Comparison of ENCODE assay signal across 1 cellular context in the genomic region with DNA sequence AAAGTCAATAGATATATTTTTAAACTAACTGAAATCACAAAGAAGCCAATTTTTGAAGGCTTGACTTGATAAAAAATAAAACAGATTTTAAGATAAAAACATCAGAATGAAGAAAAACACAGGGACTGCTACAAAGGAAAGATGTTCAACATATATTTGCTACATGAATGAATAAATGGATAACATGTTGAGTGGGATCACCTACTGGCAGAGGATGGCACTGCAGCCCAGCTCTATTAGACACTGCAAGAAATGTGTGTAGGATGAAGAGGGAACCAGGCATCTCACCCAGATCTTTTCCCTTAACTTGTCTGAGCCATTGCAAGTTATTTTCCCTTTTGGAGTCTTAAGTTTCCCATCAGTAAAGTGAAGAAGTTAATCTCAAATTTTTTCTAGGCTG.
TF ChIP-seq lines count a peak whose summit lies in the region.

No MANE protein-coding gene starts in this region.

TF ChIP-seq in endothelial cell of umbilical vein, 7 proteins besides CTCF, POLR2A, EP300 and RAD21:
- no peak for TF ChIP-seq POLR2AphosphoS5 (IDR thresholded peaks at IDR 0.05; ENCODE audit: insufficient read depth, low read depth, low read length)
- TF ChIP-seq GATA2 (IDR thresholded peaks at IDR 0.05; ENCODE audit: insufficient read depth, insufficient read length, low read depth, low read length) = no peak
- no peak for TF ChIP-seq FOS (IDR thresholded peaks at IDR 0.05; ENCODE audit: borderline replicate concordance, insufficient read depth, low read length)
